In the genomic region with DNA sequence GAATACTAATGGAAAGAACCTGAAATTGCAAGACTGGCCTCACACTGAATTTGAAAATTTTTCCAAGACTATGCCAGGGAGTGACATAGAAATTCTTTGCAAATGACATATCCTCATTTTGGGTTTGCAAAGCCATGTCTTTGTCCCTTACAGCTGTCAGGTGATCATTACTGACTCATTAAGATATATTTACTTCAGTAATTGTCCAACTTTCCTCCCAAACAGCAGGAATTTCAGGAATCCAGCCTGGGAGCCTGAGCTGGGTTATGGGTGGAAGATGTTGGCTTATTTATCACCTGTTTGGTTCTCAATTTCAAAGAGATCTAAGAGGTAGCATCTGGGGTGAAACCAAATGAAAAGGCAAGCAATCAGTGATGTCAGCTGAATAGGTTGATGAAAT, we compare ENCODE assay signal across 23 cellular contexts.
DNase-seq lines count a peak whose midpoint lies in the region; FAIRE-seq and TF ChIP-seq lines count a peak whose summit lies in the region.
"Had no signal": no experiment of that assay in that cellular context is flagged by ENCODE, and none has a peak within 500 bp of the region (broad histone marks: within the 10 kb centered on the region; RNA-seq: fewer than 3 reads in every experiment).

No MANE protein-coding gene starts in this region.

- H3K36me3 ChIP-seq in GM23248 (ENCODE audit: low read depth) (no peaks in the 10 kb centered on the region), astrocyte (ENCODE audit: insufficient read depth, low read length) (no peaks in the 10 kb centered on the region), esophagus muscularis mucosa (no peaks in the 10 kb centered on the region)
- H3K36me3 ChIP-seq: MG63 had no signal

- no peak overlapping the region; the same call in 1 of the 2 replicates for H2AFZ ChIP-seq in GM23248
- H2AFZ ChIP-seq in astrocyte (ENCODE audit: low read depth, low read length) = no peak overlapping the region

- H3K4me3 Mint-ChIP-seq in astrocyte (ENCODE audit: unreplicated experiment) (peak overlapping the region; percentile 31), mesothelial cell of epicardium (no peak overlapping the region)
- H3K4me3 Mint-ChIP-seq: B cell; CD8-positive, alpha-beta T cell had no signal

- in situ Hi-C loops in GM23248 (cut with MboI) = no loop called here

- H3F3A ChIP-seq in GM23248 (ENCODE audit: insufficient read depth) = 0 out of 2 replicates have a peak, but pooled peaks cover 5% of the 10 kb centered on the region

- FAIRE-seq in astrocyte (lab: Jason Lieb, UNC) (no peak), urothelium cell line (lab: Jason Lieb, UNC) (no peak)
- FAIRE-seq: A549, GM12892, HepG2, RCC 7860 had no signal

- H3K9ac ChIP-seq in GM23248 (no peak overlapping the region), astrocyte (ENCODE audit: low read length) (no peak overlapping the region)

- H3K27ac Mint-ChIP-seq in astrocyte (ENCODE audit: unreplicated experiment) = peak overlapping the region; percentile 19
- peak overlapping the region; percentile 27 for H3K27ac Mint-ChIP-seq in mesothelial cell of epicardium
- H3K27ac Mint-ChIP-seq: B cell; CD8-positive, alpha-beta T cell had no signal

- H3K4me3 ChIP-seq in GM23248 = no peak overlapping the region
- no peak overlapping the region for H3K4me3 ChIP-seq in astrocyte (ENCODE audit: insufficient read depth, low read depth, low read length)
- no peak overlapping the region for H3K4me3 ChIP-seq in esophagus muscularis mucosa
- H3K4me3 ChIP-seq: A549, MG63, SK-N-MC had no signal

- 0 out of 2 replicates have a peak, but pooled peaks cover 3% of the 10 kb centered on the region for H3K27me3 ChIP-seq in GM23248 (replicated peaks; ENCODE audit: insufficient read depth)
- no peaks in the 10 kb centered on the region for H3K27me3 ChIP-seq in astrocyte (ENCODE audit: insufficient read depth, low read length)
- no peaks in the 10 kb centered on the region for H3K27me3 ChIP-seq in esophagus muscularis mucosa
- H3K27me3 ChIP-seq: MG63 had no signal

- TF ChIP-seq CTCF in astrocyte (IDR thresholded peaks at IDR 0.05; ENCODE audit: insufficient read depth, low read depth, low read length) = no peak
- no peak for TF ChIP-seq CTCF in mesothelial cell of epicardium (IDR thresholded peaks at IDR 0.05; ENCODE audit: unreplicated experiment)
- TF ChIP-seq CTCF in esophagus muscularis mucosa (IDR thresholded peaks at IDR 0.05) = no peak

- H3K27ac ChIP-seq in GM23248 (no peak overlapping the region), astrocyte (ENCODE audit: low read depth, low read length) (no peak overlapping the region), esophagus muscularis mucosa (replicated peaks in 1 of 4) (no peak overlapping the region)
- H3K27ac ChIP-seq: A549, C4-2B, SK-N-MC had no signal

- H3K27me3 Mint-ChIP-seq in astrocyte (ENCODE audit: low read depth, unreplicated experiment) = peaks cover 10% of the 10 kb centered on the region
- H3K27me3 Mint-ChIP-seq in mesothelial cell of epicardium (ENCODE audit: low read depth) = no peaks in the 10 kb centered on the region

- H3K9me3 ChIP-seq in GM23248 (ENCODE audit: low read depth) (no peaks in the 10 kb centered on the region), astrocyte (ENCODE audit: insufficient read depth, low read depth, low read length) (no peaks in the 10 kb centered on the region), esophagus muscularis mucosa (no peaks in the 10 kb centered on the region)
- H3K9me3 ChIP-seq: A549, Caco-2, MG63 had no signal

- no peaks in the 10 kb centered on the region for H3K9me3 Mint-ChIP-seq in astrocyte (ENCODE audit: unreplicated experiment)
- H3K9me3 Mint-ChIP-seq in mesothelial cell of epicardium = no peaks in the 10 kb centered on the region
- H3K9me3 Mint-ChIP-seq: CD8-positive, alpha-beta T cell had no signal

- H3K4me1 Mint-ChIP-seq in astrocyte (ENCODE audit: low read depth, unreplicated experiment) = peaks cover 15% of the 10 kb centered on the region
- H3K4me1 Mint-ChIP-seq in mesothelial cell of epicardium = peaks cover 8% of the 10 kb centered on the region
- H3K4me1 Mint-ChIP-seq: B cell had no signal

- no peaks in the 10 kb centered on the region for H3K36me3 Mint-ChIP-seq in astrocyte (ENCODE audit: low read depth, unreplicated experiment)
- H3K36me3 Mint-ChIP-seq in mesothelial cell of epicardium = no peaks in the 10 kb centered on the region
- H3K36me3 Mint-ChIP-seq: CD8-positive, alpha-beta T cell had no signal

- H3K4me1 ChIP-seq in GM23248 (ENCODE audit: insufficient read depth) (peaks cover 11% of the 10 kb centered on the region), astrocyte (ENCODE audit: insufficient read depth, low read length) (no peaks in the 10 kb centered on the region), esophagus muscularis mucosa (no peaks in the 10 kb centered on the region)
- H3K4me1 ChIP-seq: Caco-2 had no signal

- TF ChIP-seq POLR2A in esophagus muscularis mucosa (IDR thresholded peaks at IDR 0.05; ENCODE audit: low read depth) = no peak

- H4K20me1 ChIP-seq in GM23248 (ENCODE audit: insufficient read depth) = no peaks in the 10 kb centered on the region
- no peaks in the 10 kb centered on the region for H4K20me1 ChIP-seq in astrocyte (ENCODE audit: insufficient read depth, low read length)

- H3K9me2 ChIP-seq in GM23248 (ENCODE audit: insufficient read depth) = no peaks in the 10 kb centered on the region

- TF ChIP-seq EP300 in esophagus muscularis mucosa (IDR thresholded peaks at IDR 0.05) = no peak

- DNase-seq in GM23248 (peak; percentile 33), astrocyte (ENCODE audit: low read depth) (no peak), mesothelial cell of epicardium (ENCODE audit: low spot score in 2 of 2, unreplicated experiment in 2 of 2) (no peak), urothelium cell line (ENCODE audit: low spot score) (peak; percentile 37), nucleus accumbens (lab: John Stamatoyannopoulos, UW) (no peak), EL (no peak), esophagus muscularis mucosa (ENCODE audit: extremely low spot score) (no peak)
- DNase-seq: Caco-2; CD8-positive, alpha-beta T cell; H7; KBM-7; MG63; NCI-H2029; NCI-H2227 treated with DMSO at 0.1 percent for 48 hours; NCI-H526 treated with DMSO at 0.1 percent for 48 hours; SIG-M5 had no signal

- H3K4me2 ChIP-seq in GM23248 (ENCODE audit: unreplicated experiment) (peak overlapping the region; percentile 17), astrocyte (ENCODE audit: low read length) (no peak overlapping the region)
- H3K4me2 ChIP-seq: A549 had no signal

- H3K79me2 ChIP-seq in GM23248 (ENCODE audit: insufficient read depth) (no peaks in the 10 kb centered on the region), astrocyte (ENCODE audit: insufficient read depth, low read length) (no peaks in the 10 kb centered on the region)

- intact Hi-C loops in esophagus muscularis mucosa (cut with DNase I) = no loop called here

Comparison
In these comparisons a context has a peak if more than half of its experiments do, and no peak if none do; other contexts are left out.
1. DNase-seq: peak in GM23248 (single experiment) and urothelium cell line (single experiment); none in astrocyte (single experiment), mesothelial cell of epicardium (0 of 2), nucleus accumbens (0 of 56), EL (single experiment) and esophagus muscularis mucosa (single experiment).